ENCODE assay signal across 8 cellular contexts in genomic region chr1:109099871-109100757, GRCh38. TPM values are rescaled to one million over a fixed set of nuclear protein-coding genes. Genes with fewer than 3 reads are reported as not detected.
DNase-seq lines count a peak whose midpoint lies in the region; ATAC-seq and TF ChIP-seq lines count a peak whose summit lies in the region.

No MANE protein-coding gene starts in this region.

- H3K9me3 Mint-ChIP-seq in CD4-positive, alpha-beta T cell, result no peaks in the 10 kb centered on the region
- no peaks in the 10 kb centered on the region for H3K9me3 Mint-ChIP-seq in activated CD4-positive, alpha-beta memory T cell treated with anti-CD3 and anti-CD28 coated beads, Interleukin-2, amount 10 ng/mL, durations not matched to agents 7 days and 5 days

- H3K27me3 Mint-ChIP-seq in CD4-positive, alpha-beta T cell, result no peaks in the 10 kb centered on the region
- no peaks in the 10 kb centered on the region for H3K27me3 Mint-ChIP-seq in activated CD4-positive, alpha-beta memory T cell treated with anti-CD3 and anti-CD28 coated beads, Interleukin-2, amount 10 ng/mL, durations not matched to agents 7 days and 5 days

- H3K36me3 Mint-ChIP-seq in CD4-positive, alpha-beta T cell (ENCODE audit: low read depth), result peaks cover 38% of the 10 kb centered on the region
- peaks cover 23% of the 10 kb centered on the region for H3K36me3 Mint-ChIP-seq in activated CD4-positive, alpha-beta memory T cell treated with anti-CD3 and anti-CD28 coated beads, Interleukin-2, amount 10 ng/mL, durations not matched to agents 7 days and 5 days (ENCODE audit: low read depth)

- CTCF ChIA-PET in CD4-positive, alpha-beta T cell (lab: Charles Lee), result interaction anchor here (0.5 to 6.7 kb wide), 28 partner anchors 8 to 935 kb away, joined by 3 to 104 read pairs (median 4); partner anchors contain the start of genes AHCYL1, ELAPOR1, PRPF38B and STRIP1
- CTCF ChIA-PET in activated CD4-positive, alpha-beta memory T cell treated with anti-CD3 and anti-CD28 coated beads, Interleukin-2, amount 10 ng/mL, durations not matched to agents 7 days and 5 days (lab: Charles Lee), result interaction anchor here (0.6 to 2.8 kb wide), 38 partner anchors 8 to 552 kb away, joined by 3 to 58 read pairs (median 4); partner anchors contain the start of genes AKNAD1, CLCC1, ELAPOR1 and GPSM2

- POLR2A ChIA-PET in CD4-positive, alpha-beta T cell (lab: Charles Lee), result interaction anchor here (0.6 to 3.4 kb wide), 37 partner anchors 8 to 1239 kb away, joined by 3 to 126 read pairs (median 4); partner anchors contain the start of genes ATXN7L2, CLCC1, ELAPOR1 and GNAI3
- POLR2A ChIA-PET in activated CD4-positive, alpha-beta memory T cell treated with anti-CD3 and anti-CD28 coated beads, Interleukin-2, amount 10 ng/mL, durations not matched to agents 7 days and 5 days (lab: Charles Lee), result interaction anchor here (0.7 to 6.0 kb wide), 29 partner anchors 8 to 1239 kb away, joined by 3 to 92 read pairs (median 4); partner anchors contain the start of genes CLCC1, ELAPOR1, GNAI3 and GPSM2

- intact Hi-C loops in CD4-positive, alpha-beta T cell (cut with DNase I, micrococcal nuclease), result loop anchor here (1.0 to 5.0 kb wide), 4 partner anchors 10 to 112 kb away; partner anchors contain the start of genes TMEM167B (in 2 of the 2) and SARS1 (in 1 of the 2)

- H3K4me3 Mint-ChIP-seq in CD4-positive, alpha-beta T cell, result peak overlapping the region; percentile 95
- peak overlapping the region; percentile 99 for H3K4me3 Mint-ChIP-seq in activated CD4-positive, alpha-beta memory T cell treated with anti-CD3 and anti-CD28 coated beads, Interleukin-2, amount 10 ng/mL, durations not matched to agents 7 days and 5 days

- H3K4me1 ChIP-seq in lung (ENCODE audit: control insufficient read depth in 2 of 2, insufficient read depth in 2 of 2, low read length in 2 of 2), result no peaks in the 10 kb centered on the region

- peak overlapping the region; percentile 92 for H3K27ac Mint-ChIP-seq in CD4-positive, alpha-beta T cell
- peak overlapping the region; percentile 94 for H3K27ac Mint-ChIP-seq in activated CD4-positive, alpha-beta memory T cell treated with anti-CD3 and anti-CD28 coated beads, Interleukin-2, amount 10 ng/mL, durations not matched to agents 7 days and 5 days

- peak overlapping the region; percentile 86 for H3K27ac ChIP-seq in CD4-positive, alpha-beta T cell (ENCODE audit: low read depth, low read length)
- H3K27ac ChIP-seq in lung (ENCODE audit: low read depth in 1 of 2, low read length in 1 of 2), result peak overlapping the region; percentile 98

- peaks cover 0 to 2% of the 10 kb centered on the region in 2 donors for H3K36me3 ChIP-seq in lung (ENCODE audit: control insufficient read depth in 2 of 2, insufficient read depth in 2 of 2, low read length in 2 of 2)

- WGBS in lung, 2 donors, result 0 to 1% methylated on average over 79 of the region's 79 CpGs

- peak; percentile 96 to 98 (median 97) for DNase-seq in CD4-positive, alpha-beta T cell
- peak; percentile 99 for DNase-seq in NCI-H82 (lab: John Stamatoyannopoulos, UW)
- peak; percentile 97 for DNase-seq in activated CD4-positive, alpha-beta memory T cell treated with anti-CD3 and anti-CD28 coated beads, Interleukin-2, amount 10 ng/mL, durations not matched to agents 7 days and 5 days
- DNase-seq in ecto neural progenitor cell (ENCODE audit: low spot score), result peak; percentile 96
- peak; percentile 98 for DNase-seq in lung (ENCODE audit: low spot score)
- peak; percentile 93 to 98 (median 96) for DNase-seq in stimulated activated CD4-positive, alpha-beta T cell treated with anti-CD3 and anti-CD28 coated beads, TNF-alpha, amount 100 ng/mL, for 4 hours (ENCODE audit: low read depth in 3 of 3)

- no peaks in the 10 kb centered on the region for H3K9me3 ChIP-seq in CD4-positive, alpha-beta T cell (ENCODE audit: control insufficient read depth, low read length)
- no peaks in the 10 kb centered on the region for H3K9me3 ChIP-seq in lung (ENCODE audit: control insufficient read depth in 2 of 2, insufficient read depth in 1 of 2, low read length in 1 of 2)

- H3K4me3 ChIP-seq in lung, result peak overlapping the region; percentile 98

- peak; percentile 93 for ATAC-seq in CD4-positive, alpha-beta T cell (ENCODE audit: poor library complexity)
- ATAC-seq in GM19397 (IDR thresholded peaks at IDR 0.05; ENCODE audit: unreplicated experiment) (peak; percentile 84), HG03571 (IDR thresholded peaks at IDR 0.05; ENCODE audit: unreplicated experiment) (peak; percentile 79), lung (ENCODE audit: insufficient read depth, low FRiP score) (peak; percentile 97)

- H3K4me1 Mint-ChIP-seq in CD4-positive, alpha-beta T cell (ENCODE audit: low read depth), result peaks cover 12% of the 10 kb centered on the region
- H3K4me1 Mint-ChIP-seq in activated CD4-positive, alpha-beta memory T cell treated with anti-CD3 and anti-CD28 coated beads, Interleukin-2, amount 10 ng/mL, durations not matched to agents 7 days and 5 days, result peaks cover 12% of the 10 kb centered on the region

- no peaks in the 10 kb centered on the region for H3K27me3 ChIP-seq in CD4-positive, alpha-beta T cell (ENCODE audit: control insufficient read depth, insufficient read depth, low read length)
- no peaks in the 10 kb centered on the region for H3K27me3 ChIP-seq in lung (ENCODE audit: control insufficient read depth, insufficient read depth)

- TF ChIP-seq CTCF in CD4-positive, alpha-beta T cell (IDR thresholded peaks at IDR 0.05), result peak; percentile 87
- peak; percentile 75 for TF ChIP-seq CTCF in lung (IDR thresholded peaks at IDR 0.05; ENCODE audit: control extremely low read depth, extremely low read depth)

RNA-seq across cellular contexts. Expression of gene TMEM167B, which starts 9.6 kb away (rescaled TPM):
- 10 to 100 TPM; 70.2 to 71.0 TPM for total RNA-seq in CD4-positive, alpha-beta T cell
- total RNA-seq in activated CD4-positive, alpha-beta memory T cell treated with anti-CD3 and anti-CD28 coated beads, Interleukin-2, amount 10 ng/mL, durations not matched to agents 7 days and 5 days, result 10 to 100 TPM; 29.6 to 31.8 TPM
- 10 to 100 TPM; 35.4 to 44.6 TPM for total RNA-seq in lung
- polyA plus RNA-seq in lung, result 10 to 100 TPM; 22.5 to 35.8 TPM

RNA-seq across cellular contexts. Expression of gene ELAPOR1, which starts 13.8 kb away (rescaled TPM):
- total RNA-seq in CD4-positive, alpha-beta T cell, result 10 to 100 TPM; 14.2 to 16.1 TPM
- total RNA-seq in activated CD4-positive, alpha-beta memory T cell treated with anti-CD3 and anti-CD28 coated beads, Interleukin-2, amount 10 ng/mL, durations not matched to agents 7 days and 5 days, result 1 to 10 TPM; 4.1 to 5.0 TPM
- total RNA-seq in lung, result 10 to 100 TPM in 1 of 2 donors, 1 to 10 TPM in 1; 8.9 to 25.0 TPM
- polyA plus RNA-seq in lung, result 1 to 10 TPM; 3.3 to 7.0 TPM

RNA-seq across cellular contexts. Expression of gene TAF13, which starts 24.3 kb away (rescaled TPM):
- 10 to 100 TPM; 25.9 to 26.5 TPM for total RNA-seq in CD4-positive, alpha-beta T cell
- total RNA-seq in activated CD4-positive, alpha-beta memory T cell treated with anti-CD3 and anti-CD28 coated beads, Interleukin-2, amount 10 ng/mL, durations not matched to agents 7 days and 5 days, result 10 to 100 TPM; 25.2 to 26.5 TPM
- 10 to 100 TPM; 22.2 to 35.8 TPM for total RNA-seq in lung
- polyA plus RNA-seq in lung, result 10 to 100 TPM; 32.9 to 39.4 TPM

RNA-seq across cellular contexts. Expression of gene WDR47, which starts 58.2 kb away (rescaled TPM):
- 10 to 100 TPM; 16.2 to 18.7 TPM for total RNA-seq in CD4-positive, alpha-beta T cell
- total RNA-seq in activated CD4-positive, alpha-beta memory T cell treated with anti-CD3 and anti-CD28 coated beads, Interleukin-2, amount 10 ng/mL, durations not matched to agents 7 days and 5 days, result 10 to 100 TPM; 10.6 to 10.9 TPM
- 10 to 100 TPM; 16.3 to 17.7 TPM for total RNA-seq in lung
- polyA plus RNA-seq in lung, result 1 to 10 TPM; 3.1 to 6.0 TPM

Comparison
In these comparisons a context has a peak if more than half of its experiments do, and no peak if none do; other contexts are left out.
1. Peak in every context shown above with its lines: DNase-seq, ATAC-seq, H3K4me3 ChIP-seq and H3K27ac ChIP-seq.